In genomic region chr20:36202891-36203338, GRCh38 we compare ENCODE assay signal across 7 cellular contexts. TPM values are rescaled to one million over a fixed set of nuclear protein-coding genes. Genes with fewer than 3 reads are reported as not detected.
DNase-seq lines count a peak whose midpoint lies in the region; ATAC-seq, FAIRE-seq and TF ChIP-seq lines count a peak whose summit lies in the region.

No MANE protein-coding gene starts in this region.

- H3K27me3 Mint-ChIP-seq in brain = peaks cover 2% of the 10 kb centered on the region

- ATAC-seq in GM21619 (IDR thresholded peaks at IDR 0.05; ENCODE audit: unreplicated experiment) = no peak

- H3K4me1 Mint-ChIP-seq in brain = peaks cover 11% of the 10 kb centered on the region

- H3K36me3 Mint-ChIP-seq in brain = peaks cover 16% of the 10 kb centered on the region

- H3K9me3 Mint-ChIP-seq in brain = no peaks in the 10 kb centered on the region

- H3K4me3 Mint-ChIP-seq in brain = no peak overlapping the region

- H3K27ac ChIP-seq in VCaP = no peak overlapping the region

- TF ChIP-seq CTCF in VCaP (conservative IDR thresholded peaks at IDR 0.05) (peak; percentile 99), brain (conservative IDR thresholded peaks at IDR 0.05) (peak; percentile 87 to 95)

- peak; percentile 86 for FAIRE-seq in GM12892 (lab: Jason Lieb, UNC)

- DNase-seq in GM12892 (ENCODE audit: insufficient read length) (peak; percentile 74), NCI-H1930 (lab: John Stamatoyannopoulos, UW) (peak; percentile 55 to 57), inferior parietal cortex (ENCODE audit: extremely low spot score) (peak; percentile 76)
- peak; percentile 59 to 71 (median 62) for DNase-seq in stimulated activated CD4-positive, alpha-beta T cell treated with anti-CD3 and anti-CD28 coated beads, Interleukin-1b, Interleukin-23, amount 100 ng/mL, for 24 hours (ENCODE audit: low read depth in 4 of 4, low spot score in 1 of 4)

- peak overlapping the region in 1 of 5 experiments; percentile 46 for H3K27ac Mint-ChIP-seq in brain

- no peak for TF ChIP-seq POLR2A in GM12892 (IDR thresholded peaks at IDR 0.05; ENCODE audit: low read depth, low read length)

RNA-seq across cellular contexts. Expression of gene AAR2, which starts 33.4 kb away (rescaled TPM):
- 16.2 TPM for polyA plus RNA-seq in GM12892 (2012; ENCODE audit: missing spikeins)
- 56.5 TPM for polyA plus RNA-seq in brain (ENCODE audit: insufficient read depth, low read depth, low replicate concordance)

RNA-seq across cellular contexts. Expression of gene EPB41L1, which starts 48.4 kb away (rescaled TPM):
- polyA plus RNA-seq in GM12892 (2012; ENCODE audit: missing spikeins) = 0.70 TPM
- 87.6 TPM for polyA plus RNA-seq in brain (ENCODE audit: insufficient read depth, low read depth, low replicate concordance)
